Comparison of ENCODE assay signal across 27 cellular contexts in genomic region chr20:34776177-34776576, GRCh38.
"Had no signal": no experiment of that assay in that cellular context is flagged by ENCODE, and none has a peak within 500 bp of the region (broad histone marks: within the 10 kb centered on the region; RNA-seq: fewer than 3 reads in every experiment).

No MANE protein-coding gene starts in this region.

- H3K4me1 ChIP-seq: left lung, lower lobe of right lung, neural progenitor cell, right atrium auricular region, right lobe of liver, tibial nerve, uterus had no signal

- DNase-seq: hypothalamus; immature natural killer cell; kidney; left colon; lower lobe of right lung; mammary epithelial cell; mesenchymal stem cell; naive thymus-derived CD8-positive, alpha-beta T cell; occipital lobe; right lobe of liver; stimulated activated CD4-positive, alpha-beta T cell treated with anti-CD3 and anti-CD28 coated beads, Interleukin-1b, Interleukin-23, amount 100 ng/mL, for 48 hours; stimulated activated CD4-positive, alpha-beta T cell treated with anti-CD3 and anti-CD28 coated beads, Interleukin-2, amount 100 ng/mL, for 48 hours; stimulated activated CD4-positive, alpha-beta T cell treated with anti-CD3 and anti-CD28 coated beads, Interleukin-4, amount 100 ng/mL, for 4 hours; stimulated activated CD8-positive, alpha-beta memory T cell treated with anti-CD3 and anti-CD28 coated beads, Interleukin-4, amount 100 ng/mL, for 48 hours; stimulated activated naive CD4-positive, alpha-beta T cell; uterus had no signal

- H3K27ac ChIP-seq: left lung, lower lobe of right lung, neural progenitor cell, neutrophil, parathyroid adenoma, right atrium auricular region, right lobe of liver, suprapubic skin, tibial nerve, uterus had no signal

- H3K9me3 ChIP-seq: left lung, lower lobe of right lung, neutrophil, right atrium auricular region, right lobe of liver, suprapubic skin, tibial nerve, uterus had no signal

- H3K27me3 ChIP-seq: left lung, neural progenitor cell, neutrophil, right atrium auricular region, right lobe of liver, suprapubic skin, tibial nerve, uterus had no signal

- H3K36me3 ChIP-seq: neural progenitor cell, uterus had no signal

- ATAC-seq: left colon; left lung; lower lobe of right lung; naive thymus-derived CD8-positive, alpha-beta T cell; right lobe of liver had no signal

- H3K27me3 Mint-ChIP-seq: naive thymus-derived CD8-positive, alpha-beta T cell; stimulated activated naive CD8-positive, alpha-beta T cell treated with anti-CD3 and anti-CD28 coated beads, Interleukin-15, Interleukin-2, amounts not matched to agents 100 ng/mL and 50 ng/mL, for 24 hours; type B pancreatic cell had no signal

- H3K27ac Mint-ChIP-seq: immature natural killer cell; naive thymus-derived CD8-positive, alpha-beta T cell; nephron; neural progenitor cell; stimulated activated naive CD8-positive, alpha-beta T cell treated with anti-CD3 and anti-CD28 coated beads, Interleukin-15, Interleukin-2, amounts not matched to agents 100 ng/mL and 50 ng/mL, for 24 hours; type B pancreatic cell had no signal

- H3K9me3 Mint-ChIP-seq: immature natural killer cell; naive thymus-derived CD8-positive, alpha-beta T cell; nephron; neural progenitor cell; stimulated activated naive CD8-positive, alpha-beta T cell treated with anti-CD3 and anti-CD28 coated beads, Interleukin-15, Interleukin-2, amounts not matched to agents 100 ng/mL and 50 ng/mL, for 24 hours; type B pancreatic cell had no signal

- H3K4me3 ChIP-seq: left lung, lower lobe of right lung, neural progenitor cell, right atrium auricular region, right lobe of liver, smooth muscle cell, suprapubic skin, tibial nerve, uterus had no signal

- H3K4me1 Mint-ChIP-seq: immature natural killer cell; naive thymus-derived CD8-positive, alpha-beta T cell; nephron; neural progenitor cell had no signal

- H3K4me3 Mint-ChIP-seq: immature natural killer cell; naive thymus-derived CD8-positive, alpha-beta T cell; nephron; neural progenitor cell; stimulated activated naive CD8-positive, alpha-beta T cell treated with anti-CD3 and anti-CD28 coated beads, Interleukin-15, Interleukin-2, amounts not matched to agents 100 ng/mL and 50 ng/mL, for 24 hours; type B pancreatic cell had no signal
